In the genomic region with DNA sequence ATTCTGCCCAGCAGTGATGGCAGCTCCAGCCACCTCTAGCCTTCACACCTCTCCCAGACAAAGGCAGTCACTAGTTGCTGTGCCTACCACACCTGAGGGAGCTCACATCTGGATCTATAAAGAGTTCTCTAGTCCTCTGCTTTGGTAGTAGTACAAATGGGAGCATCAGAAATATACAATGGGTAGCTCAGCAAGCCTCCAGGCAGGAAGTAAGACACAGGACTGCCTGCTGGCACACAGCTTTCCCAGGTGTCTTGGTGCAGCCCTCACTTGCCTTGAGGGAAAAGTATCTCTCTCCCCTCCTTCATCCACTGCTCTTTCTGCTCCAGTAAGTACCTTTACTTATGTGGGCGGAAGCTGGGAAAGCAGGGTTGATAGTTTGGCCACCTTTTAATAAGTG, we compare ENCODE assay signal across 22 cellular contexts.
"Had no signal": no experiment of that assay in that cellular context is flagged by ENCODE, and none has a peak within 500 bp of the region (broad histone marks: within the 10 kb centered on the region; RNA-seq: fewer than 3 reads in every experiment).

No MANE protein-coding gene starts in this region.

- H3K36me3 ChIP-seq: SJSA1 had no signal

- H3K4me3 ChIP-seq: SJSA1, SK-N-MC had no signal

- H3K27me3 ChIP-seq: SJSA1 had no signal

- ATAC-seq: HepG2 had no signal

- DNase-seq: IMR-90, Kasumi-1, KG1, MM.1S, NCI-H1092 treated with DMSO at 0.1 percent for 48 hours, NCI-H1436, NCI-H1694 treated with DMSO at 0.1 percent for 48 hours, NCI-H1930, NCI-H2081, NCI-H2107, NCI-H2227 treated with DMSO at 0.1 percent for 48 hours, NCI-H524, NCI-H526 treated with DMSO at 0.1 percent for 48 hours, NCI-H774, Right ventricle myocardium superior, RPMI8226, SIG-M5, SW 1271 had no signal

- FAIRE-seq: HepG2, RCC 7860 had no signal

- H3K27ac ChIP-seq: SJSA1, SK-N-MC had no signal

- H3K9me3 ChIP-seq: SJSA1 had no signal
